In the genomic region with DNA sequence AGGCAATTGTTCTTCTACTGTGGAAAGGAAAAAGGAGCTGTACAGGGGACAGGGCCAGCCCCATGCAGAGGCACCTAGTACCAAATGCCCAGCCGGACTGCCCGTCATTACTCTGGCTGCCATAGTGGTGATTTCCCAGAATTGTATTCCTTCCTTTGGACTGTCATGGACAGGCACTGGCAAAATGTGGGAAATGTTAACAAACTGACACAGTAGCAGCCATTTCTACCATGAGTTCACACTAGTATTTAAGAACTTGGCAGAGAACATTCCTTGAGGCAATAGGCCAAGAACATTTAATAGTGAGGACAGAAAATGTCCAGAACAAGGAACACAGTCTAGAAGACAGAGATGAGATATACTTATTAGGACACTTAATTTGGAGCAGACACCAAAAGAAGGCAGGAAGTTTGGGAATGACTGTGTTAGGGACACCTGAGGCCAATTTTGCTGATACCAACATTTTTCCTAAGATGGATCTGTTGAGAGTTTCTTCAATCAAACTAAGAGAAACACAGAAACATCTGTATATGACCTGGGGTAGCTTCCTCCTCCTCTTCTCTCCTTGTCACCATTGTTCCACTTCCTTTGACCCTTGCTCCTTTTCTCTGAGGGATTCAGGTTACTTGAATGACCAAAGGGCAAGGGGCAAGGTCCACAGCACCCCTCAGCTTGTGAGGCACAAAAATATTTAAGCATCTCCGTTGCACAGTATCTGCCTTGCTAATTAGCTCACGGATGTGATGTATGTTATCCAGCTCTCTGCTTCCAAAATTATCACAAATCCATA, we compare ENCODE assay signal across 1 cellular context.
TF ChIP-seq lines count a peak whose summit lies in the region.

No MANE protein-coding gene starts in this region.

TF ChIP-seq in K562, 482 proteins besides CTCF, POLR2A, EP300 and RAD21 (continued from another document):
- TF ChIP-seq MAFF (IDR thresholded peaks at IDR 0.05; ENCODE audit: low read length) (peak; percentile 45), NFIC (IDR thresholded peaks at IDR 0.05) (no peak), ZNF316 (IDR thresholded peaks at IDR 0.05) (peak; percentile 81)
TF ChIP-seq in K562: peak in this region for 5.
